ENCODE assay signal across 1 cellular context in genomic region chr22:21054046-21054713, GRCh38.
TF ChIP-seq lines count a peak whose summit lies in the region.

No MANE protein-coding gene starts in this region.

TF ChIP-seq in IMR-90, 13 proteins besides CTCF, POLR2A, EP300 and RAD21:
- TF ChIP-seq CHD1 (IDR thresholded peaks at IDR 0.05; ENCODE audit: low read depth, low read length) (no peak), MAFK (IDR thresholded peaks at IDR 0.05; ENCODE audit: low read depth, low read length) (no peak), ELK1 (IDR thresholded peaks at IDR 0.05; ENCODE audit: borderline replicate concordance, low read depth, low read length) (no peak), USF2 (IDR thresholded peaks at IDR 0.05; ENCODE audit: low read depth, low read length) (no peak), RCOR1 (IDR thresholded peaks at IDR 0.05; ENCODE audit: insufficient replicate concordance, low read length) (no peak), SMC3 (IDR thresholded peaks at IDR 0.05; ENCODE audit: low read depth, low read length) (no peak), CEBPB (IDR thresholded peaks at IDR 0.05; ENCODE audit: low read depth, low read length) (no peak), NFE2L2 (IDR thresholded peaks at IDR 0.05; ENCODE audit: low read depth, low read length) (no peak), FOS (IDR thresholded peaks at IDR 0.05; ENCODE audit: low read depth, low read length) (no peak), MAZ (IDR thresholded peaks at IDR 0.05; ENCODE audit: borderline replicate concordance, low read depth, low read length) (no peak), MXI1 (IDR thresholded peaks at IDR 0.05; ENCODE audit: borderline replicate concordance, low read depth, low read length) (no peak), RFX5 (IDR thresholded peaks at IDR 0.05; ENCODE audit: low read depth, low read length) (no peak)
